ENCODE assay signal across 16 cellular contexts in genomic region chr1:65105596-65105995, GRCh38.
"Had no signal": no experiment of that assay in that cellular context is flagged by ENCODE, and none has a peak within 500 bp of the region (broad histone marks: within the 10 kb centered on the region; RNA-seq: fewer than 3 reads in every experiment).

No MANE protein-coding gene starts in this region.

- H3K4me2 ChIP-seq: neural progenitor cell, smooth muscle cell had no signal

- DNase-seq: activated CD4-positive, alpha-beta T cell treated with anti-CD3 and anti-CD28 coated beads for 36 hours; activated CD8-positive, alpha-beta memory T cell treated with anti-CD3 and anti-CD28 coated beads, Interleukin-2, amount 50 U/mL, for 48 hours; activated CD8-positive, alpha-beta T cell treated with anti-CD3 and anti-CD28 coated beads for 36 hours; activated naive CD4-positive, alpha-beta T cell; activated naive CD8-positive, alpha-beta T cell treated with anti-CD3 and anti-CD28 coated beads, Interleukin-2, amount 50 U/mL, for 24 hours; colonic mucosa; effector CD8-positive, alpha-beta T cell; glutamatergic neuron; T-cell had no signal

- H3K36me3 ChIP-seq: colonic mucosa, neural progenitor cell, right atrium auricular region, tibial nerve had no signal

- H3K36me3 Mint-ChIP-seq: neural progenitor cell; stimulated activated memory B cell treated with anti-CD40 and anti-IgM and Interleukin-4, amounts not matched to agents 10 μg/mL and 1 μg/mL and 100 μg/mL, for 72 hours; T-cell had no signal

- H3K27me3 Mint-ChIP-seq: activated naive CD8-positive, alpha-beta T cell treated with anti-CD3 and anti-CD28 coated beads, Interleukin-2, amount 50 U/mL, for 24 hours had no signal

- H3K27me3 ChIP-seq: colonic mucosa, neural progenitor cell, right atrium auricular region, tibial nerve had no signal

- ATAC-seq: activated CD4-positive, alpha-beta T cell treated with anti-CD3 and anti-CD28 coated beads for 36 hours; activated CD8-positive, alpha-beta T cell treated with anti-CD3 and anti-CD28 coated beads for 36 hours; activated naive CD8-positive, alpha-beta T cell treated with anti-CD3 and anti-CD28 coated beads, Interleukin-2, amount 50 U/mL, for 24 hours; stimulated activated memory B cell treated with anti-CD40 and anti-IgM and Interleukin-4, amounts not matched to agents 10 μg/mL and 1 μg/mL and 100 μg/mL, for 72 hours; T-cell had no signal

- H3K9ac ChIP-seq: neural progenitor cell had no signal

- H3K4me1 ChIP-seq: colonic mucosa, neural progenitor cell, right atrium auricular region, tibial nerve had no signal

- H3K4me3 Mint-ChIP-seq: activated CD4-positive, alpha-beta T cell treated with anti-CD3 and anti-CD28 coated beads for 36 hours; activated CD8-positive, alpha-beta T cell treated with anti-CD3 and anti-CD28 coated beads for 36 hours; activated naive CD8-positive, alpha-beta T cell treated with anti-CD3 and anti-CD28 coated beads, Interleukin-2, amount 50 U/mL, for 24 hours; activated T-helper 1 cell treated with anti-CD3 and anti-CD28 coated beads, Interleukin-12 subunit alpha, Interleukin-12 subunit beta, Interleukin-2, Interleukin-4 antibody, amounts not matched to agents 30 ng/mL and 10 ng/mL and 1 ng/mL, durations not matched to agents 14 hours and 24 hours and 36 hours; neural progenitor cell; stimulated activated memory B cell treated with anti-CD40 and anti-IgM and Interleukin-4, amounts not matched to agents 10 μg/mL and 1 μg/mL and 100 μg/mL, for 72 hours; T-cell had no signal

- H3K4me1 Mint-ChIP-seq: activated CD4-positive, alpha-beta T cell treated with anti-CD3 and anti-CD28 coated beads for 36 hours; activated naive CD8-positive, alpha-beta T cell treated with anti-CD3 and anti-CD28 coated beads, Interleukin-2, amount 50 U/mL, for 24 hours; neural progenitor cell; stimulated activated memory B cell treated with anti-CD40 and anti-IgM and Interleukin-4, amounts not matched to agents 10 μg/mL and 1 μg/mL and 100 μg/mL, for 72 hours; T-cell had no signal

- H3K9me3 ChIP-seq: colonic mucosa, right atrium auricular region had no signal

- H3K27ac ChIP-seq: colonic mucosa, neural progenitor cell, right atrium auricular region, tibial nerve, VCaP had no signal

- H3K4me3 ChIP-seq: colonic mucosa, neural progenitor cell, right atrium auricular region, smooth muscle cell, tibial nerve had no signal

- H3K27ac Mint-ChIP-seq: activated CD4-positive, alpha-beta T cell treated with anti-CD3 and anti-CD28 coated beads for 36 hours; activated CD8-positive, alpha-beta T cell treated with anti-CD3 and anti-CD28 coated beads for 36 hours; activated naive CD8-positive, alpha-beta T cell treated with anti-CD3 and anti-CD28 coated beads, Interleukin-2, amount 50 U/mL, for 24 hours; activated T-helper 1 cell treated with anti-CD3 and anti-CD28 coated beads, Interleukin-12 subunit alpha, Interleukin-12 subunit beta, Interleukin-2, Interleukin-4 antibody, amounts not matched to agents 30 ng/mL and 10 ng/mL and 1 ng/mL, durations not matched to agents 14 hours and 24 hours and 36 hours; neural progenitor cell; stimulated activated memory B cell treated with anti-CD40 and anti-IgM and Interleukin-4, amounts not matched to agents 10 μg/mL and 1 μg/mL and 100 μg/mL, for 72 hours; T-cell had no signal
